Comparison of ENCODE assay signal across 8 cellular contexts in the genomic region with DNA sequence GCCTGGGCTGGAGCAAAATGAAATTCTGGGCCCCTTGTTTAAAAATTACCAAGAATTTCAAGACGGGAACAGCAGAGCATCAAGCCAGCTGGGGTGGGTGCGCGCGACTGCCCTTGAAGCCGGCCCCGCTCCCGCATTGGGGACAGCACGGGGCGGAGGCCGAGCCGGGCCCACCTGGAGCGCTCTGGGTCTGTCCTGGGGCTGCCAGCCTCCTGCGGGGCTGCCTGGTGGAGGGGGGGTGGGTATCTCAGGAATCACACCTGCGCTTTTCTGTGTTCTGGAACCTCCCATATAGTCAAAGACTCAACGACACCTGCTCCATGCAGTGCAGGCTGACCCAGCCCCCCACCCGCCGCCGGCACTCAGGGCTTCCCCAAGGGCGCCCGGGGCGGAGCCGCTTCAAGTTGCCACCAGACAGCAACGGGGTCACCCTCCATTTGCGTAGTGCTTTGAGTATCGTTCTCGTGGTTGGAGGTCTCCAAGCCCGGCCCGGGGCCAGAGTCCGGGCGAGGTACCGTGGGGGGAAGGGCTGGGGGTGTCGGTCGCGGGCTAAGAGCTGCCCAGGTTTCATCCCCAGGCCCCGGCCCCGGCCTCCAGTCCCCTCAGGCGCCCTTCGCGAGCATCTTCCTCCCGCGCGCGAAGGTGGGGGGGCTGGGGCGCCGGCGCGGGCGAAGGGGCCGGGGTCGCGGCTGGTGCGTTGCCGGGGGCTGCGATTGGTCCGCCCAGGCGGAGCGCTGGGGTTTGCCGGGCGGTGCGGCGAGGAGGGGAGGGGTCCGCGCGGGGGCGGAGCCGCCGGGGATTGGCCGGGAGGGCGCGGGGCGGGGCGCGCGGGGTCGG. TPM values are rescaled to one million over a fixed set of nuclear protein-coding genes. Genes with fewer than 3 reads are reported as not detected.
DNase-seq lines count a peak whose midpoint lies in the region; ATAC-seq and TF ChIP-seq lines count a peak whose summit lies in the region.

No MANE protein-coding gene starts in this region.

- no peak overlapping the region for H3K9ac ChIP-seq in skeletal muscle satellite cell (ENCODE audit: low read depth, low read length)

- H3K4me2 ChIP-seq in skeletal muscle satellite cell (ENCODE audit: low read length): peak overlapping the region; percentile 75

- 16% methylated on average over 12 of the region's 75 CpGs; no CpG with 5 or more reads in 1 of the 2 donors for WGBS in esophagus squamous epithelium, 2 donors

- peak; percentile 80 for DNase-seq in activated effector memory CD4-positive, alpha-beta T cell treated with anti-CD3 and anti-CD28 coated beads, Interleukin-2, amount 50 U/mL, for 16 hours
- DNase-seq in activated effector memory CD4-positive, alpha-beta T cell treated with Interleukin-2 at 50 U/mL for 16 hours: no peak
- DNase-seq in SK-N-DZ (ENCODE audit: low spot score): peak; percentile 74
- no peak for DNase-seq in esophagus squamous epithelium (lab: John Stamatoyannopoulos, UW)
- no peak for DNase-seq in activated CD4-positive, CD25-positive, alpha-beta regulatory T cell treated with anti-CD3 and anti-CD28 coated beads, Interleukin-2, amount 50 U/mL, for 72 hours

- no peaks in the 10 kb centered on the region for H3K36me3 ChIP-seq in esophagus squamous epithelium
- peaks cover 15% of the 10 kb centered on the region for H3K36me3 ChIP-seq in skeletal muscle satellite cell (ENCODE audit: insufficient read depth, low read length)

- H3K27me3 ChIP-seq in esophagus squamous epithelium (peaks cover 0 to 37% (median 3%) of the 10 kb centered on the region in 4 donors), skeletal muscle satellite cell (ENCODE audit: control insufficient read depth, insufficient read depth, low read length) (no peaks in the 10 kb centered on the region)

- ATAC-seq in GM21737 (IDR thresholded peaks at IDR 0.05; ENCODE audit: unreplicated experiment) (no peak), GM21447 (IDR thresholded peaks at IDR 0.05; ENCODE audit: unreplicated experiment) (no peak)

- TF ChIP-seq POLR2A in esophagus squamous epithelium (IDR thresholded peaks at IDR 0.05): no peak

- peak overlapping the region in 3 of 4 donors; percentile 35 to 62 (median 46) for H3K4me3 ChIP-seq in esophagus squamous epithelium
- H3K4me3 ChIP-seq in skeletal muscle satellite cell (ENCODE audit: low read length): peak overlapping the region; percentile 45

- H3K9me3 ChIP-seq in esophagus squamous epithelium: no peaks in the 10 kb centered on the region
- no peaks in the 10 kb centered on the region for H3K9me3 ChIP-seq in skeletal muscle satellite cell (replicated peaks; ENCODE audit: low read length)

- no peak overlapping the region for H3K27ac ChIP-seq in esophagus squamous epithelium

- H3K4me1 ChIP-seq in esophagus squamous epithelium (peaks cover 30 to 74% (median 47%) of the 10 kb centered on the region in 3 donors), skeletal muscle satellite cell (ENCODE audit: control insufficient read depth, insufficient read depth, low read length) (peaks cover 44% of the 10 kb centered on the region)

- no peak for TF ChIP-seq CTCF in esophagus squamous epithelium (IDR thresholded peaks at IDR 0.05)

- intact Hi-C loops in esophagus squamous epithelium (cut with DNase I): loop anchor here (5.0 kb wide), 1 partner anchor 203 kb away; no protein-coding TSS in a partner anchor

RNA-seq across cellular contexts. Expression of a gene that starts 6.6 kb away (rescaled TPM):
- polyA plus RNA-seq in SK-N-DZ (2014; cell fraction: cytosol; rRNA removed): 93.8 and 122 TPM in 2 replicates
- 185 and 239 TPM in 2 replicates for polyA plus RNA-seq in SK-N-DZ (2014; cell fraction: nucleus; rRNA removed)
- 10 to 100 TPM in 3 of 4 donors, 1 to 10 TPM in 1; 6.8 to 59.7 (median 19.0) TPM for total RNA-seq in esophagus squamous epithelium
- 120 and 175 TPM in 2 replicates for total RNA-seq in skeletal muscle satellite cell (2012; rRNA removed)

RNA-seq across cellular contexts. Expression of a gene that starts 6.9 kb away (rescaled TPM):
- polyA plus RNA-seq in SK-N-DZ (2014; cell fraction: cytosol; rRNA removed): 19.3 and 25.4 TPM in 2 replicates
- 10.4 and 16.2 TPM in 2 replicates for polyA plus RNA-seq in SK-N-DZ (2014; cell fraction: nucleus; rRNA removed)
- total RNA-seq in esophagus squamous epithelium: 10 to 100 TPM; 45.6 to 90.3 (median 64.7) TPM
- 122 and 169 TPM in 2 replicates for total RNA-seq in skeletal muscle satellite cell (2012; rRNA removed)

RNA-seq across cellular contexts. Expression of a gene that starts 16.5 kb away (rescaled TPM):
- polyA plus RNA-seq in SK-N-DZ (2014; cell fraction: cytosol; rRNA removed): 190 and 218 TPM in 2 replicates
- polyA plus RNA-seq in SK-N-DZ (2014; cell fraction: nucleus; rRNA removed): 299 and 307 TPM in 2 replicates
- 100 to 1,000 TPM in 1 of 4 donors, 10 to 100 TPM in 3; 87.6 to 118 (median 94.0) TPM for total RNA-seq in esophagus squamous epithelium
- 301 and 379 TPM in 2 replicates for total RNA-seq in skeletal muscle satellite cell (2012; rRNA removed)

RNA-seq across cellular contexts. Expression of a gene that starts 21.5 kb away (rescaled TPM):
- polyA plus RNA-seq in SK-N-DZ (2014; cell fraction: cytosol; rRNA removed): 25.4 and 33.1 TPM in 2 replicates
- 281 and 344 TPM in 2 replicates for polyA plus RNA-seq in SK-N-DZ (2014; cell fraction: nucleus; rRNA removed)
- 1 to 10 TPM in 3 of 4 donors, under 1 TPM in 1; 0.48 to 5.7 (median 3.5) TPM for total RNA-seq in esophagus squamous epithelium
- total RNA-seq in skeletal muscle satellite cell (2012; rRNA removed): 4.1 and 6.8 TPM in 2 replicates

RNA-seq across cellular contexts. Expression of a gene that starts 30.5 kb away (rescaled TPM):
- polyA plus RNA-seq in SK-N-DZ (2014; cell fraction: cytosol; rRNA removed): 23.7 and 25.9 TPM in 2 replicates
- 119 and 135 TPM in 2 replicates for polyA plus RNA-seq in SK-N-DZ (2014; cell fraction: nucleus; rRNA removed)
- total RNA-seq in esophagus squamous epithelium: 10 to 100 TPM; 14.2 to 42.7 (median 26.0) TPM
- total RNA-seq in skeletal muscle satellite cell (2012; rRNA removed): 35.0 and 39.8 TPM in 2 replicates

Comparison
In these comparisons a context has a peak if more than half of its experiments do, and no peak if none do; other contexts are left out.
1. DNase-seq: peak in activated effector memory CD4-positive, alpha-beta T cell treated with anti-CD3 and anti-CD28 coated beads, Interleukin-2, amount 50 U/mL, for 16 hours (single experiment) and SK-N-DZ (single experiment); none in activated effector memory CD4-positive, alpha-beta T cell treated with Interleukin-2 at 50 U/mL for 16 hours (single experiment), esophagus squamous epithelium (single experiment) and activated CD4-positive, CD25-positive, alpha-beta regulatory T cell treated with anti-CD3 and anti-CD28 coated beads, Interleukin-2, amount 50 U/mL, for 72 hours (single experiment).